16 cellular contexts compared by ENCODE assay signal in the genomic region with DNA sequence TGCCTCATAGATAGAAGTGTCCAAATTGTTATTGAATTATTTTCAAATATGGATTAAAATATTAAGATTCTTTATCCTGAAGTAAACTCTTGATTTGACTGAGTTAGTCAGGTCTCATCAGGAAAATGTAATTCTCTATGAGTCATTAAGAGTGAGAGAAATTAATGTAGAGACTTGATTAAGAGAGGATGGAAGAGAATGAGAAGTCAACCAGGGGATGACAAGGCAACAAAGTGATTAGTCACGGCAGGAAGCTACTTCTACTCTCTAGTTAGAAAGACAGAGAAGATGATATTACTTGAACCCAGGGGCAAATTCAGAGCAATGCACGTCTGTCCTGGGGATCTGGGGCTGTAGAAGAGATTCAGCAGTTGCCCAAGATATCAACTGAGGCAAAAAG.
"Had no signal": no experiment of that assay in that cellular context is flagged by ENCODE, and none has a peak within 500 bp of the region (broad histone marks: within the 10 kb centered on the region; RNA-seq: fewer than 3 reads in every experiment).

No MANE protein-coding gene starts in this region.

- H3K36me3 ChIP-seq: colonic mucosa, heart left ventricle, neutrophil, sigmoid colon had no signal

- H3K27me3 ChIP-seq: colonic mucosa, heart left ventricle, neutrophil, sigmoid colon had no signal

- H3K9me3 ChIP-seq: colonic mucosa, heart left ventricle, neutrophil, sigmoid colon had no signal

- H3K36me3 Mint-ChIP-seq: naive thymus-derived CD4-positive, alpha-beta T cell had no signal

- H3K4me3 Mint-ChIP-seq: endodermal cell; naive thymus-derived CD4-positive, alpha-beta T cell; nephron progenitor cell had no signal

- H3K27ac ChIP-seq: colonic mucosa, heart left ventricle, neutrophil had no signal

- H3K27me3 Mint-ChIP-seq: naive thymus-derived CD4-positive, alpha-beta T cell had no signal

- H3K4me1 ChIP-seq: colonic mucosa, heart left ventricle had no signal

- H3K27ac Mint-ChIP-seq: endodermal cell; naive thymus-derived CD4-positive, alpha-beta T cell; nephron progenitor cell had no signal

- FAIRE-seq: endothelial cell of umbilical vein, frontal cortex had no signal

- DNase-seq: colonic mucosa; dermis blood vessel endothelial cell; effector CD4-positive, alpha-beta T cell; endodermal cell; heart left ventricle; hippocampal formation; naive thymus-derived CD4-positive, alpha-beta T cell; nephron progenitor cell; posterior cingulate gyrus; sigmoid colon; stimulated activated naive CD4-positive, alpha-beta T cell treated with Interleukin-2 at 50 U/mL for 16 hours; trophoblast cell had no signal

- H3K4me3 ChIP-seq: colonic mucosa, heart left ventricle, sigmoid colon, skin epidermis had no signal

- H3K9me3 Mint-ChIP-seq: endodermal cell, nephron progenitor cell had no signal

- H3K4me1 Mint-ChIP-seq: endodermal cell; naive thymus-derived CD4-positive, alpha-beta T cell; nephron progenitor cell had no signal
